ENCODE assay signal across 3 cellular contexts in the genomic region with DNA sequence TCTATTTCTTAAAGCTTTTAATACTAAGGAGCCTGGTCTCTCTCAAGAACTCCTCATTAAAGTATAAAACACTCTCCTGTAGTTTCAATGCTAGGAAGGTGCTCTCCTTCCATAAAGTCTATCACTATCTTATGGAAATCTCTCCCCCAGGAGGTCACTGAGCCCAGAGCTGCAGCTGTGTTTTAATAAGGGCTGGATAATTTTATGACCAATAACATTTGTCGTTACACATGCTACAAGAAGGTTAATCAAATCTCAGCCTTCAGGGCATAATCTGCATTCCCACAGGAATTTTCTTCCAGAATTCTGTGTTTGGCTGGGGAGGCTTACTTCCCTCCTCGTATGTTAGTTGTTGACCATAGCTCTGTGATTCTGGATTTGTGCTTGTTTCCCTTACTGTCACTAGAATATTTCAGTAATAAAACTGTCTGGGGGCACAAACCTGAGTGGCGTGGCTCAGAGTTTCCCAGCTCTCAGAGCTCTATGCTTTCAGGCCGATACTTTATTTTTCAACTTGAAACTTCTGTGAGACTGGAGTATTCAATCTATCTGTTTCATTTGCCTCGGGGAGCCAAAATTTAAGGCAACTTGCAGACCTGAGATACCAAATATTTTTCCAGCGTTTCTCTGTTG.
A peak's percentile ranks its signal among the peaks of the same experiment; 100 is the strongest.
TF ChIP-seq lines count a peak whose summit lies in the region.

No MANE protein-coding gene starts in this region.

TF ChIP-seq in SK-N-SH, 30 proteins besides CTCF, POLR2A, EP300 and RAD21:
- TF ChIP-seq NFIC (IDR thresholded peaks at IDR 0.05; ENCODE audit: borderline replicate concordance) (no peak), ELF1 (IDR thresholded peaks at IDR 0.05) (no peak), RFX5 (IDR thresholded peaks at IDR 0.05; ENCODE audit: low read length) (no peak), SIN3A (IDR thresholded peaks at IDR 0.05; ENCODE audit: borderline replicate concordance, low read depth, low read length) (no peak), RCOR1 (IDR thresholded peaks at IDR 0.05; ENCODE audit: low read length) (peak; percentile 89), GATA2 (CRISPR knock-in tag; IDR thresholded peaks at IDR 0.05) (peak; percentile 72)

TF ChIP-seq in SK-N-SH treated with all-trans-retinoic acid at 6 μM for 48 hours, 23 proteins besides CTCF, POLR2A, EP300 and RAD21:
- no peak for TF ChIP-seq BACH2 (CRISPR knock-in tag; IDR thresholded peaks at IDR 0.05; ENCODE audit: borderline replicate concordance)
- TF ChIP-seq RARB (CRISPR knock-in tag; IDR thresholded peaks at IDR 0.05), result no peak
- TF ChIP-seq, protein P1, sequence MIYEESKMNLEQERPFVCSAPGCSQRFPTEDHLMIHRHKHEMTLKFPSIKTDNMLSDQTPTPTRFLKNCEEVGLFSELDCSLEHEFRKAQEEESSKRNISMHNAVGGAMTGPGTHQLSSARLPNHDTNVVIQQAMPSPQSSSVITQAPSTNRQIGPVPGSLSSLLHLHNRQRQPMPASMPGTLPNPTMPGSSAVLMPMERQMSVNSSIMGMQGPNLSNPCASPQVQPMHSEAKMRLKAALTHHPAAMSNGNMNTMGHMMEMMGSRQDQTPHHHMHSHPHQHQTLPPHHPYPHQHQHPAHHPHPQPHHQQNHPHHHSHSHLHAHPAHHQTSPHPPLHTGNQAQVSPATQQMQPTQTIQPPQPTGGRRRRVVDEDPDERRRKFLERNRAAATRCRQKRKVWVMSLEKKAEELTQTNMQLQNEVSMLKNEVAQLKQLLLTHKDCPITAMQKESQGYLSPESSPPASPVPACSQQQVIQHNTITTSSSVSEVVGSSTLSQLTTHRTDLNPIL (CRISPR knock-in tag; IDR thresholded peaks at IDR 0.05; ENCODE audit: low read depth), result no peak
- TF ChIP-seq GLIS3 (CRISPR knock-in tag; IDR thresholded peaks at IDR 0.05), result no peak
- TF ChIP-seq ZFP30 (CRISPR knock-in tag; IDR thresholded peaks at IDR 0.05), result no peak
- TF ChIP-seq ESRRG (CRISPR knock-in tag; IDR thresholded peaks at IDR 0.05), result no peak
- TF ChIP-seq, protein P2, sequence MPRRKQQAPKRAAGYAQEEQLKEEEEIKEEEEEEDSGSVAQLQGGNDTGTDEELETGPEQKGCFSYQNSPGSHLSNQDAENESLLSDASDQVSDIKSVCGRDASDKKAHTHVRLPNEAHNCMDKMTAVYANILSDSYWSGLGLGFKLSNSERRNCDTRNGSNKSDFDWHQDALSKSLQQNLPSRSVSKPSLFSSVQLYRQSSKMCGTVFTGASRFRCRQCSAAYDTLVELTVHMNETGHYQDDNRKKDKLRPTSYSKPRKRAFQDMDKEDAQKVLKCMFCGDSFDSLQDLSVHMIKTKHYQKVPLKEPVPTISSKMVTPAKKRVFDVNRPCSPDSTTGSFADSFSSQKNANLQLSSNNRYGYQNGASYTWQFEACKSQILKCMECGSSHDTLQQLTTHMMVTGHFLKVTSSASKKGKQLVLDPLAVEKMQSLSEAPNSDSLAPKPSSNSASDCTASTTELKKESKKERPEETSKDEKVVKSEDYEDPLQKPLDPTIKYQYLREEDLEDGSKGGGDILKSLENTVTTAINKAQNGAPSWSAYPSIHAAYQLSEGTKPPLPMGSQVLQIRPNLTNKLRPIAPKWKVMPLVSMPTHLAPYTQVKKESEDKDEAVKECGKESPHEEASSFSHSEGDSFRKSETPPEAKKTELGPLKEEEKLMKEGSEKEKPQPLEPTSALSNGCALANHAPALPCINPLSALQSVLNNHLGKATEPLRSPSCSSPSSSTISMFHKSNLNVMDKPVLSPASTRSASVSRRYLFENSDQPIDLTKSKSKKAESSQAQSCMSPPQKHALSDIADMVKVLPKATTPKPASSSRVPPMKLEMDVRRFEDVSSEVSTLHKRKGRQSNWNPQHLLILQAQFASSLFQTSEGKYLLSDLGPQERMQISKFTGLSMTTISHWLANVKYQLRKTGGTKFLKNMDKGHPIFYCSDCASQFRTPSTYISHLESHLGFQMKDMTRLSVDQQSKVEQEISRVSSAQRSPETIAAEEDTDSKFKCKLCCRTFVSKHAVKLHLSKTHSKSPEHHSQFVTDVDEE (CRISPR knock-in tag; IDR thresholded peaks at IDR 0.05), result no peak
- TF ChIP-seq OSR1 (CRISPR knock-in tag; IDR thresholded peaks at IDR 0.05), result no peak
- TF ChIP-seq, protein P3, sequence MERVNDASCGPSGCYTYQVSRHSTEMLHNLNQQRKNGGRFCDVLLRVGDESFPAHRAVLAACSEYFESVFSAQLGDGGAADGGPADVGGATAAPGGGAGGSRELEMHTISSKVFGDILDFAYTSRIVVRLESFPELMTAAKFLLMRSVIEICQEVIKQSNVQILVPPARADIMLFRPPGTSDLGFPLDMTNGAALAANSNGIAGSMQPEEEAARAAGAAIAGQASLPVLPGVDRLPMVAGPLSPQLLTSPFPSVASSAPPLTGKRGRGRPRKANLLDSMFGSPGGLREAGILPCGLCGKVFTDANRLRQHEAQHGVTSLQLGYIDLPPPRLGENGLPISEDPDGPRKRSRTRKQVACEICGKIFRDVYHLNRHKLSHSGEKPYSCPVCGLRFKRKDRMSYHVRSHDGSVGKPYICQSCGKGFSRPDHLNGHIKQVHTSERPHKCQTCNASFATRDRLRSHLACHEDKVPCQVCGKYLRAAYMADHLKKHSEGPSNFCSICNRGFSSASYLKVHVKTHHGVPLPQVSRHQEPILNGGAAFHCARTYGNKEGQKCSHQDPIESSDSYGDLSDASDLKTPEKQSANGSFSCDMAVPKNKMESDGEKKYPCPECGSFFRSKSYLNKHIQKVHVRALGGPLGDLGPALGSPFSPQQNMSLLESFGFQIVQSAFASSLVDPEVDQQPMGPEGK (CRISPR knock-in tag; IDR thresholded peaks at IDR 0.05; ENCODE audit: borderline replicate concordance), result no peak
- no peak for TF ChIP-seq ZNF70 (CRISPR knock-in tag; IDR thresholded peaks at IDR 0.05)
- no peak for TF ChIP-seq ISL1 (CRISPR knock-in tag; IDR thresholded peaks at IDR 0.05)
- TF ChIP-seq SNAI2 (CRISPR knock-in tag; IDR thresholded peaks at IDR 0.05), result no peak
- TF ChIP-seq, protein P4, sequence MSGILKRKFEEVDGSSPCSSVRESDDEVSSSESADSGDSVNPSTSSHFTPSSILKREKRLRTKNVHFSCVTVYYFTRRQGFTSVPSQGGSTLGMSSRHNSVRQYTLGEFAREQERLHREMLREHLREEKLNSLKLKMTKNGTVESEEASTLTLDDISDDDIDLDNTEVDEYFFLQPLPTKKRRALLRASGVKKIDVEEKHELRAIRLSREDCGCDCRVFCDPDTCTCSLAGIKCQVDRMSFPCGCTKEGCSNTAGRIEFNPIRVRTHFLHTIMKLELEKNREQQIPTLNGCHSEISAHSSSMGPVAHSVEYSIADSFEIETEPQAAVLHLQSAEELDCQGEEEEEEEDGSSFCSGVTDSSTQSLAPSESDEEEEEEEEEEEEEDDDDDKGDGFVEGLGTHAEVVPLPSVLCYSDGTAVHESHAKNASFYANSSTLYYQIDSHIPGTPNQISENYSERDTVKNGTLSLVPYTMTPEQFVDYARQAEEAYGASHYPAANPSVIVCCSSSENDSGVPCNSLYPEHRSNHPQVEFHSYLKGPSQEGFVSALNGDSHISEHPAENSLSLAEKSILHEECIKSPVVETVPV (CRISPR knock-in tag; IDR thresholded peaks at IDR 0.05), result no peak
- no peak for TF ChIP-seq ZNF8 (CRISPR knock-in tag; IDR thresholded peaks at IDR 0.05)
- TF ChIP-seq CSDC2 (CRISPR knock-in tag; IDR thresholded peaks at IDR 0.05), result no peak
- no peak for TF ChIP-seq ZFP3 (CRISPR knock-in tag; IDR thresholded peaks at IDR 0.05)
- TF ChIP-seq ARNTL (CRISPR knock-in tag; IDR thresholded peaks at IDR 0.05; ENCODE audit: borderline replicate concordance, low read depth), result no peak
- no peak for TF ChIP-seq ZNF565 (CRISPR knock-in tag; conservative IDR thresholded peaks at IDR 0.05; ENCODE audit: low read depth)

TF ChIP-seq in K562, 482 proteins besides CTCF, POLR2A, EP300 and RAD21:
- no peak for TF ChIP-seq CBFA2T3 (IDR thresholded peaks at IDR 0.05)
- no peak for TF ChIP-seq L3MBTL2 (IDR thresholded peaks at IDR 0.05)
- TF ChIP-seq, protein P5, sequence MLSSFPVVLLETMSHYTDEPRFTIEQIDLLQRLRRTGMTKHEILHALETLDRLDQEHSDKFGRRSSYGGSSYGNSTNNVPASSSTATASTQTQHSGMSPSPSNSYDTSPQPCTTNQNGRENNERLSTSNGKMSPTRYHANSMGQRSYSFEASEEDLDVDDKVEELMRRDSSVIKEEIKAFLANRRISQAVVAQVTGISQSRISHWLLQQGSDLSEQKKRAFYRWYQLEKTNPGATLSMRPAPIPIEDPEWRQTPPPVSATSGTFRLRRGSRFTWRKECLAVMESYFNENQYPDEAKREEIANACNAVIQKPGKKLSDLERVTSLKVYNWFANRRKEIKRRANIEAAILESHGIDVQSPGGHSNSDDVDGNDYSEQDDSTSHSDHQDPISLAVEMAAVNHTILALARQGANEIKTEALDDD (IDR thresholded peaks at IDR 0.05), result peak; percentile 48
- no peak for TF ChIP-seq NONO (IDR thresholded peaks at IDR 0.05; ENCODE audit: low read depth in 2 of 2, low read length in 1 of 2)
